30 cellular contexts compared by ENCODE assay signal in the genomic region with DNA sequence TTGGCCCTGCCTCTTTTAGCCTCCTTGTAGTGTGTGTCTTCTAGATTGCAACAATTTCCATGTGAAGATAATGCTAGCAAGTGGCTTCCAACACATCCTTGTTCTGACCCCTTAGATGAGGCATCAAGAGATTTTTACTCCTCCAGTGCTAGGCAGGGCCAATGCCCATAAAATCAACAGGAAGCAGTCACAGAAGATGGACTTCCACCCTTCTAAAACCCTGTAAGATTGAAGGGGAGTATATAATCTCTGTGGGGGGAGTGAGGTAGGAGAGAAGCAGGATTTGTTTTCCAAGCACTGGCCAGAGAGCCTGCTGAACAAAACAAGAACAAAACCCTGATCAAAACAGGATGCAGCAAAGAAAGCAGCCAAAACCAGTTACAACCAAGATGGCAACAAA. TPM values are rescaled to one million over a fixed set of nuclear protein-coding genes. Genes with fewer than 3 reads are reported as not detected.
A peak's percentile ranks its signal among the peaks of the same experiment; 100 is the strongest.
DNase-seq lines count a peak whose midpoint lies in the region; FAIRE-seq and TF ChIP-seq lines count a peak whose summit lies in the region.
"Had no signal": no experiment of that assay in that cellular context is flagged by ENCODE, and none has a peak within 500 bp of the region (broad histone marks: within the 10 kb centered on the region; RNA-seq: fewer than 3 reads in every experiment).

No MANE protein-coding gene starts in this region.

- no peaks in the 10 kb centered on the region for H3K27me3 ChIP-seq in endothelial cell of umbilical vein (ENCODE audit: control insufficient read depth in 2 of 2, insufficient read depth in 2 of 2, low read length in 2 of 2)
- H3K27me3 ChIP-seq in thymus (ENCODE audit: control insufficient read depth, insufficient read depth): no peaks in the 10 kb centered on the region
- H3K27me3 ChIP-seq: ascending aorta; BLaER1 treated with 17β-estradiol and CSF1 and Interleukin-3, amounts not matched to agents 10 nM and 100 nM; cardiac muscle cell; left lung; transverse colon had no signal

- no peaks in the 10 kb centered on the region for H3K9me2 ChIP-seq in OCI-LY7 (ENCODE audit: insufficient read depth, low read length)

- intact Hi-C loops in OCI-LY7 (cut with micrococcal nuclease; ENCODE audit: unreplicated experiment): no loop called here
- intact Hi-C loops in endothelial cell of umbilical vein (cut with micrococcal nuclease): no loop called here

- H3K9me3 ChIP-seq in OCI-LY7 (ENCODE audit: low read length) (no peaks in the 10 kb centered on the region), endothelial cell of umbilical vein (replicated peaks; ENCODE audit: control insufficient read depth, insufficient read depth, low read length) (no peaks in the 10 kb centered on the region), thymus (ENCODE audit: control insufficient read depth) (no peaks in the 10 kb centered on the region)
- H3K9me3 ChIP-seq: ascending aorta, HAP-1, left lung, transverse colon had no signal

- H3K79me2 ChIP-seq in OCI-LY7 (ENCODE audit: insufficient read depth, low read depth, low read length) (peaks cover 93% of the 10 kb centered on the region), endothelial cell of umbilical vein (ENCODE audit: control insufficient read depth, insufficient read depth, low read length) (peaks cover 69% of the 10 kb centered on the region)

- POLR2A ChIA-PET in OCI-LY7 (lab: Charles Lee) (no interaction called here), endothelial cell of umbilical vein (lab: Charles Lee) (no interaction called here)

- H3K4me1 ChIP-seq in OCI-LY7 (ENCODE audit: insufficient read depth, low read length, poor library complexity, severe bottlenecking) (peaks cover 34% of the 10 kb centered on the region), endothelial cell of umbilical vein (ENCODE audit: control insufficient read depth, extremely low read depth, insufficient read depth, low read length) (peaks cover 11% of the 10 kb centered on the region), thymus (ENCODE audit: control insufficient read depth, insufficient read depth, low read length) (no peaks in the 10 kb centered on the region)
- H3K4me1 ChIP-seq: ascending aorta, left lung had no signal

- no peak for DNase-seq in activated naive CD4-positive, alpha-beta T cell treated with anti-CD3 and anti-CD28 coated beads, Interleukin-2, amount 10 ng/mL, durations not matched to agents 7 days and 5 days
- DNase-seq in activated naive CD4-positive, alpha-beta T cell treated with Interleukin-2 at 50 U/mL for 16 hours: no peak
- no peak for DNase-seq in OCI-LY7 (ENCODE audit: low spot score)
- peak; percentile 61 for DNase-seq in endothelial cell of umbilical vein (ENCODE audit: low read depth, low spot score)
- DNase-seq in NCI-H69 (lab: John Stamatoyannopoulos, UW): no peak
- no peak for DNase-seq in amniotic stem cell (lab: John Stamatoyannopoulos, UW)
- DNase-seq: activated CD4-positive, alpha-beta T cell treated with anti-CD3 and anti-CD28 coated beads for 1 hour; Calu3; DMS79 treated with DMSO at 0.1 percent for 48 hours; effector memory CD4-positive, alpha-beta T cell; GDM1; glutamatergic neuron; KG1; left lung; NCI-H2029; NCI-H526; NK-92 treated with Interleukin-12 subunit alpha and Interleukin-12 subunit beta, amount 100 ng/mL, for 24 hours; PC-3; stimulated activated CD4-positive, alpha-beta T cell treated with anti-CD3 and anti-CD28 coated beads, Interleukin-4, amount 100 ng/mL, for 4 hours; T-helper 17 cell; transverse colon had no signal

- BruUV-seq in OCI-LY7 (replicated peaks; lab: Mats Ljungman, UMichigan) (no TSS peak), endothelial cell of umbilical vein (replicated peaks; lab: Mats Ljungman, UMichigan) (no TSS peak)

- H3K27ac Mint-ChIP-seq in activated naive CD4-positive, alpha-beta T cell treated with anti-CD3 and anti-CD28 coated beads, Interleukin-2, amount 10 ng/mL, durations not matched to agents 7 days and 5 days: peak overlapping the region; percentile 70
- H3K27ac Mint-ChIP-seq: activated naive CD4-positive, alpha-beta T cell treated with anti-CD3 and anti-CD28 coated beads, Interleukin-2, amount 50 U/mL, for 72 hours; T-helper 17 cell had no signal

- peaks cover 39% of the 10 kb centered on the region for H3K4me1 Mint-ChIP-seq in activated naive CD4-positive, alpha-beta T cell treated with anti-CD3 and anti-CD28 coated beads, Interleukin-2, amount 10 ng/mL, durations not matched to agents 7 days and 5 days

- H3K36me3 ChIP-seq in OCI-LY7 (ENCODE audit: insufficient read depth, low read length) (peaks cover 86% of the 10 kb centered on the region), endothelial cell of umbilical vein (ENCODE audit: control insufficient read depth in 2 of 2, extremely low read depth in 1 of 2, insufficient read depth in 2 of 2, low read length in 2 of 2) (peaks cover 6 to 8% of the 10 kb centered on the region in 2 experiments), thymus (ENCODE audit: control insufficient read depth, insufficient read depth) (peaks cover 42% of the 10 kb centered on the region)
- H3K36me3 ChIP-seq: cardiac muscle cell had no signal

- peak overlapping the region; percentile 20 for H3K27ac ChIP-seq in OCI-LY7 (ENCODE audit: low read depth, low read length, poor library complexity, severe bottlenecking)
- no peak overlapping the region for H3K27ac ChIP-seq in endothelial cell of umbilical vein (ENCODE audit: insufficient read depth, low read depth, low read length)
- H3K27ac ChIP-seq in thymus (ENCODE audit: low read depth): peak overlapping the region; percentile 5
- H3K27ac ChIP-seq: ascending aorta; BLaER1 treated with 17β-estradiol and CSF1 and Interleukin-3, amounts not matched to agents 10 nM and 100 nM; cardiac muscle cell; coronary artery; left lung; SK-N-MC; transverse colon had no signal

- H4K20me1 ChIP-seq in OCI-LY7 (ENCODE audit: insufficient read depth, low read length): no peaks in the 10 kb centered on the region; the same call in 1 of the 2 replicates
- H4K20me1 ChIP-seq in endothelial cell of umbilical vein (replicated peaks; ENCODE audit: control insufficient read depth, extremely low read depth, insufficient read depth, low read length): no peaks in the 10 kb centered on the region

- H3K9me1 ChIP-seq in endothelial cell of umbilical vein (replicated peaks; ENCODE audit: control insufficient read depth, extremely low read depth, insufficient read depth, low read length): no peaks in the 10 kb centered on the region

- no peaks in the 10 kb centered on the region for H3K9me3 Mint-ChIP-seq in activated naive CD4-positive, alpha-beta T cell treated with anti-CD3 and anti-CD28 coated beads, Interleukin-2, amount 10 ng/mL, durations not matched to agents 7 days and 5 days
- H3K9me3 Mint-ChIP-seq: activated naive CD4-positive, alpha-beta T cell treated with anti-CD3 and anti-CD28 coated beads, Interleukin-2, amount 50 U/mL, for 72 hours had no signal

- H3K9ac ChIP-seq in endothelial cell of umbilical vein (replicated peaks; ENCODE audit: extremely low read depth, insufficient read depth, low read length): no peak overlapping the region
- H3K9ac ChIP-seq: BLaER1 treated with 17β-estradiol and CSF1 and Interleukin-3, amounts not matched to agents 10 nM and 100 nM had no signal

- FAIRE-seq in endothelial cell of umbilical vein (lab: Jason Lieb, UNC): no peak
- FAIRE-seq: islet of Langerhans had no signal

- H3K4me2 ChIP-seq in OCI-LY7 (ENCODE audit: low read length): no peak overlapping the region; the same call in 1 of the 2 replicates
- no peak overlapping the region for H3K4me2 ChIP-seq in endothelial cell of umbilical vein (ENCODE audit: insufficient read depth, low read length)
- H3K4me2 ChIP-seq: BLaER1 treated with 17β-estradiol and CSF1 and Interleukin-3, amounts not matched to agents 10 nM and 100 nM had no signal

- dilution Hi-C loops in endothelial cell of umbilical vein (cut with MboI; ENCODE audit: extremely low pct_ligation_motif_present, low sequenced_read_pairs): no loop called here

- H3K4me3 Mint-ChIP-seq in activated naive CD4-positive, alpha-beta T cell treated with anti-CD3 and anti-CD28 coated beads, Interleukin-2, amount 10 ng/mL, durations not matched to agents 7 days and 5 days: no peak overlapping the region
- H3K4me3 Mint-ChIP-seq: T-helper 17 cell had no signal

- no peak overlapping the region for H2AFZ ChIP-seq in OCI-LY7 (ENCODE audit: low read length)
- H2AFZ ChIP-seq in endothelial cell of umbilical vein (ENCODE audit: low read depth, low read length): no peak overlapping the region

- no peak for TF ChIP-seq CTCF in OCI-LY7 (conservative IDR thresholded peaks at IDR 0.05; ENCODE audit: low read length)
- no peak for TF ChIP-seq CTCF in endothelial cell of umbilical vein (IDR thresholded peaks at IDR 0.05; ENCODE audit: extremely low read depth in 1 of 2, insufficient read depth in 1 of 2, low read depth in 1 of 2, low read length in 2 of 2)

- peaks cover 45% of the 10 kb centered on the region for H3K36me3 Mint-ChIP-seq in activated naive CD4-positive, alpha-beta T cell treated with anti-CD3 and anti-CD28 coated beads, Interleukin-2, amount 10 ng/mL, durations not matched to agents 7 days and 5 days

- CTCF ChIA-PET in activated naive CD4-positive, alpha-beta T cell treated with anti-CD3 and anti-CD28 coated beads, Interleukin-2, amount 10 ng/mL, durations not matched to agents 7 days and 5 days (lab: Charles Lee): no interaction called here
- CTCF ChIA-PET in OCI-LY7 (lab: Charles Lee; ENCODE audit: unreplicated experiment) (no interaction called here), endothelial cell of umbilical vein (lab: Charles Lee) (no interaction called here)

- no peaks in the 10 kb centered on the region for H3K27me3 Mint-ChIP-seq in activated naive CD4-positive, alpha-beta T cell treated with anti-CD3 and anti-CD28 coated beads, Interleukin-2, amount 10 ng/mL, durations not matched to agents 7 days and 5 days
- H3K27me3 Mint-ChIP-seq: T-helper 17 cell had no signal

- TF ChIP-seq POLR2A in endothelial cell of umbilical vein (IDR thresholded peaks at IDR 0.05; ENCODE audit: low read depth, low read length): no peak

- no peak overlapping the region for H3K4me3 ChIP-seq in OCI-LY7 (ENCODE audit: low read depth, low read length, poor library complexity, severe bottlenecking)
- H3K4me3 ChIP-seq in endothelial cell of umbilical vein (replicated peaks in 1 of 3; ENCODE audit: insufficient read depth in 1 of 3, low read depth in 1 of 3, low read length in 3 of 3): no peak overlapping the region
- no peak overlapping the region for H3K4me3 ChIP-seq in thymus (ENCODE audit: low read length)
- H3K4me3 ChIP-seq: ascending aorta; BLaER1 treated with 17β-estradiol and CSF1 and Interleukin-3, amounts not matched to agents 10 nM and 100 nM; cardiac muscle cell; coronary artery; HAP-1; left lung; SK-N-MC; transverse colon had no signal

RNA-seq across cellular contexts. Expression of gene GON4L, which starts 12.2 kb away (rescaled TPM):
- 44.9 and 46.0 TPM in 2 replicates for total RNA-seq in OCI-LY7 (2014; rRNA removed; shearing (Covaris generic))
- 78.0 and 80.0 TPM in 2 replicates for total RNA-seq in OCI-LY7 (2022)
- total RNA-seq in endothelial cell of umbilical vein: 58.7 and 60.4 TPM in 2 replicates
- 29.5 and 30.5 TPM in 2 replicates for polyA plus RNA-seq in endothelial cell of umbilical vein
- polyA plus RNA-seq in endothelial cell of umbilical vein (2011; cell fraction: cytosol; rRNA removed): 17.6 and 17.9 TPM in 2 replicates
- polyA plus RNA-seq in endothelial cell of umbilical vein (2011; cell fraction: nucleus; rRNA removed): 97.5 and 98.8 TPM in 2 replicates
- 20.2 and 26.1 TPM in 2 replicates for polyA plus RNA-seq in endothelial cell of umbilical vein (2012)
- 66.2 and 73.9 TPM in 2 replicates for polyA minus RNA-seq in endothelial cell of umbilical vein
- 17.1 TPM for polyA minus RNA-seq in endothelial cell of umbilical vein (2011; cell fraction: cytosol; rRNA and poly(A)+ RNA removed)
- 52.2 and 83.8 TPM in 2 replicates for polyA minus RNA-seq in endothelial cell of umbilical vein (2011; cell fraction: nucleus; rRNA and poly(A)+ RNA removed)
- polyA plus RNA-seq in thymus: 33.0 TPM

RNA-seq across cellular contexts. Expression of gene SYT11, which starts 14.5 kb away (rescaled TPM):
- total RNA-seq in OCI-LY7 (2014; rRNA removed; shearing (Covaris generic)): 41.6 and 41.8 TPM in 2 replicates
- total RNA-seq in OCI-LY7 (2022): 56.8 and 60.8 TPM in 2 replicates
- 33.7 and 36.5 TPM in 2 replicates for total RNA-seq in endothelial cell of umbilical vein
- polyA plus RNA-seq in endothelial cell of umbilical vein: 27.6 and 28.2 TPM in 2 replicates
- 24.2 and 26.2 TPM in 2 replicates for polyA plus RNA-seq in endothelial cell of umbilical vein (2011; cell fraction: cytosol; rRNA removed)
- polyA plus RNA-seq in endothelial cell of umbilical vein (2011; cell fraction: nucleus; rRNA removed): 18.3 and 18.5 TPM in 2 replicates
- 28.6 and 33.6 TPM in 2 replicates for polyA plus RNA-seq in endothelial cell of umbilical vein (2012)
- polyA minus RNA-seq in endothelial cell of umbilical vein: 71.3 and 78.1 TPM in 2 replicates
- polyA minus RNA-seq in endothelial cell of umbilical vein (2011; cell fraction: cytosol; rRNA and poly(A)+ RNA removed): 0.20 TPM
- 16.8 and 20.6 TPM in 2 replicates for polyA minus RNA-seq in endothelial cell of umbilical vein (2011; cell fraction: nucleus; rRNA and poly(A)+ RNA removed)
- 3.3 TPM for polyA plus RNA-seq in thymus
